ENCODE assay signal across 23 cellular contexts in genomic region chrX:114675365-114675764, GRCh38.
DNase-seq lines count a peak whose midpoint lies in the region; ATAC-seq, FAIRE-seq and TF ChIP-seq lines count a peak whose summit lies in the region.
"Had no signal": no experiment of that assay in that cellular context is flagged by ENCODE, and none has a peak within 500 bp of the region (broad histone marks: within the 10 kb centered on the region; RNA-seq: fewer than 3 reads in every experiment).

No MANE protein-coding gene starts in this region.

- WGBS in pancreas, 2 donors, result 47 to 58% methylated on average over 2 of the region's 2 CpGs
- WGBS in lower leg skin, 2 donors, result 29 to 30% methylated on average over 2 of the region's 2 CpGs

- H3K4me3 ChIP-seq in fibroblast of lung (replicated peaks in 1 of 4; ENCODE audit: control extremely low read depth in 1 of 4, insufficient read depth in 1 of 4, low read depth in 3 of 4, low read length in 4 of 4), result no peak overlapping the region
- H3K4me3 ChIP-seq in pancreas, result no peak overlapping the region
- no peak overlapping the region for H3K4me3 ChIP-seq in lower leg skin (ENCODE audit: low read depth, poor library complexity, severe bottlenecking)
- H3K4me3 ChIP-seq: body of pancreas, colonic mucosa, gastrocnemius medialis, testis had no signal

- no peak overlapping the region for H3K4me2 ChIP-seq in fibroblast of lung (ENCODE audit: extremely low read depth, insufficient read depth, low read length)

- peak; percentile 4 for DNase-seq in COLO829 (ENCODE audit: low spot score)
- DNase-seq in M059J (ENCODE audit: low read depth), result peak; percentile 74
- DNase-seq in fibroblast of lung (ENCODE audit: low read depth in 2 of 2), result peak; percentile 0 to 70
- no peak for DNase-seq in pancreas
- DNase-seq in lower leg skin (ENCODE audit: low spot score in 2 of 2), result no peak
- DNase-seq in Ammon's horn (ENCODE audit: low spot score), result no peak
- DNase-seq: body of pancreas, colonic mucosa, COR-L47, gastrocnemius medialis, MM.1S, NCI-H146, NCI-H2171, NCI-H748 treated with DMSO at 0.1 percent for 48 hours, SHP77, testis had no signal

- no peaks in the 10 kb centered on the region for H3K79me2 ChIP-seq in fibroblast of lung (ENCODE audit: control insufficient read depth, insufficient read depth, low read length)
- H3K79me2 ChIP-seq: parathyroid adenoma had no signal

- no peak overlapping the region for H2AFZ ChIP-seq in fibroblast of lung (ENCODE audit: low read length)
- H2AFZ ChIP-seq: parathyroid adenoma had no signal

- H3K4me1 ChIP-seq in fibroblast of lung (ENCODE audit: control insufficient read depth, extremely low read depth, insufficient read depth, low read length) (no peaks in the 10 kb centered on the region), pancreas (no peaks in the 10 kb centered on the region)
- H3K4me1 ChIP-seq: body of pancreas, colonic mucosa, gastrocnemius medialis, parathyroid adenoma, testis had no signal

- H3K27ac ChIP-seq in fibroblast of lung (ENCODE audit: insufficient read depth, low read length) (no peak overlapping the region), pancreas (no peak overlapping the region)
- H3K27ac ChIP-seq: body of pancreas, colonic mucosa, gastrocnemius medialis, parathyroid adenoma, testis had no signal

- ATAC-seq in pancreas, result no peak
- no peak for ATAC-seq in GM21515 (IDR thresholded peaks at IDR 0.05; ENCODE audit: unreplicated experiment)
- ATAC-seq in GM21360 (IDR thresholded peaks at IDR 0.05; ENCODE audit: unreplicated experiment), result no peak
- ATAC-seq: body of pancreas; gastrocnemius medialis; sciatic nerve; stimulated activated effector memory CD8-positive, alpha-beta T cell treated with anti-CD3 and anti-CD28 coated beads, Interleukin-12 subunit alpha, Interleukin-12 subunit beta, amount 100 ng/mL, for 72 hours had no signal

- TF ChIP-seq CTCF in fibroblast of lung (conservative IDR thresholded peaks at IDR 0.05 in 1 of 2, IDR thresholded peaks at IDR 0.05 in 1 of 2; ENCODE audit: low read depth in 1 of 2, low read length in 2 of 2) (no peak), pancreas (IDR thresholded peaks at IDR 0.05) (no peak), lower leg skin (IDR thresholded peaks at IDR 0.05) (no peak)

- no peaks in the 10 kb centered on the region for H3K9me3 ChIP-seq in fibroblast of lung (ENCODE audit: control insufficient read depth, insufficient read depth, low read depth, low read length)
- H3K9me3 ChIP-seq in pancreas, result no peaks in the 10 kb centered on the region
- H3K9me3 ChIP-seq: body of pancreas, colonic mucosa, gastrocnemius medialis, testis had no signal

- no peak for TF ChIP-seq POLR2A in lower leg skin (IDR thresholded peaks at IDR 0.05)

- H3K9ac ChIP-seq in fibroblast of lung (ENCODE audit: insufficient read depth, low read length), result no peak overlapping the region
- H3K9ac ChIP-seq: parathyroid adenoma had no signal

- no peaks in the 10 kb centered on the region for H4K20me1 ChIP-seq in fibroblast of lung (ENCODE audit: control insufficient read depth, extremely low read depth, insufficient read depth, low read length)

- FAIRE-seq in pancreas (lab: Jason Lieb, UNC), result peak; percentile 54
- FAIRE-seq: keratinocyte, TTC549 had no signal

- H3K36me3 ChIP-seq in fibroblast of lung (ENCODE audit: control insufficient read depth, insufficient read depth, low read length), result no peaks in the 10 kb centered on the region
- H3K36me3 ChIP-seq in pancreas, result no peaks in the 10 kb centered on the region
- H3K36me3 ChIP-seq: colonic mucosa, gastrocnemius medialis had no signal

- no peaks in the 10 kb centered on the region for H3K27me3 ChIP-seq in fibroblast of lung (ENCODE audit: control insufficient read depth, insufficient read depth, low read length)
- H3K27me3 ChIP-seq in pancreas, result peaks cover 0 to 23% (median 6%) of the 10 kb centered on the region in 4 donors
- H3K27me3 ChIP-seq: body of pancreas, colonic mucosa, gastrocnemius medialis, testis had no signal

- intact Hi-C loops in pancreas (cut with DNase I), result no loop called here
- intact Hi-C loops in lower leg skin (cut with DNase I; ENCODE audit: low total_unique reads), result no loop called here

Comparison
In these comparisons a context has a peak if more than half of its experiments do, and no peak if none do; other contexts are left out.
1. DNase-seq: peak in COLO829 (single experiment), M059J (single experiment) and fibroblast of lung (2 of 2); none in pancreas (0 of 6), lower leg skin (0 of 2) and Ammon's horn (single experiment).